9 cellular contexts compared by ENCODE assay signal in genomic region chr7:3754488-3755365, GRCh38.
DNase-seq lines count a peak whose midpoint lies in the region; ATAC-seq and TF ChIP-seq lines count a peak whose summit lies in the region.
"Had no signal": no experiment of that assay in that cellular context is flagged by ENCODE, and none has a peak within 500 bp of the region (broad histone marks: within the 10 kb centered on the region; RNA-seq: fewer than 3 reads in every experiment).

No MANE protein-coding gene starts in this region.

- intact Hi-C loops in Panc1 (cut with micrococcal nuclease; ENCODE audit: unreplicated experiment): no loop called here

- H3K36me3 Mint-ChIP-seq in progenitor cell of endocrine pancreas (ENCODE audit: insufficient read depth) (no peaks in the 10 kb centered on the region), osteocyte (ENCODE audit: unreplicated experiment) (no peaks in the 10 kb centered on the region)

- H3K27me3 ChIP-seq in HUES48 (ENCODE audit: control insufficient read depth, insufficient read depth, low read length): no peaks in the 10 kb centered on the region
- H3K27me3 ChIP-seq in Panc1 (ENCODE audit: control insufficient read depth, insufficient read depth, low read length): no peaks in the 10 kb centered on the region

- no peaks in the 10 kb centered on the region for H3K27me3 Mint-ChIP-seq in progenitor cell of endocrine pancreas
- H3K27me3 Mint-ChIP-seq in osteocyte (ENCODE audit: unreplicated experiment): no peaks in the 10 kb centered on the region

- H3K9me3 ChIP-seq in HUES48 (ENCODE audit: control insufficient read depth, insufficient read depth, low read length) (no peaks in the 10 kb centered on the region), Panc1 (ENCODE audit: control insufficient read depth, insufficient read depth, low read depth, low read length) (no peaks in the 10 kb centered on the region)

- H3K4me3 ChIP-seq in HUES48 (ENCODE audit: low read depth, low read length) (no peak overlapping the region), Panc1 (ENCODE audit: low read depth in 2 of 2, low read length in 2 of 2) (peak overlapping the region in 1 of 2 experiments; percentile 40; a peak in 2 of 4 replicates)

- peak overlapping the region; percentile 71 for H3K27ac Mint-ChIP-seq in progenitor cell of endocrine pancreas
- H3K27ac Mint-ChIP-seq in osteocyte (ENCODE audit: unreplicated experiment): no peak overlapping the region

- DNase-seq in Panc1 (ENCODE audit: low read depth, low spot score): no peak
- peak; percentile 98 for DNase-seq in foreskin melanocyte
- no peak for DNase-seq in progenitor cell of endocrine pancreas (ENCODE audit: low spot score, unreplicated experiment)
- DNase-seq in omental fat pad (ENCODE audit: low spot score): no peak
- DNase-seq in osteocyte (ENCODE audit: extremely low spot score, unreplicated experiment): no peak
- DNase-seq in KG1 (lab: John Stamatoyannopoulos, UW): no peak
- DNase-seq in NCI-H2107 treated with DMSO at 0.1 percent for 48 hours (lab: John Stamatoyannopoulos, UW; ENCODE audit: unreplicated experiment): no peak
- DNase-seq: effector CD4-positive, alpha-beta T cell had no signal

- in situ Hi-C loops in Panc1 (cut with HindIII; ENCODE audit: low pct_unique_long_range_greater_than_20kb, low sequenced_read_pairs): no loop called here

- CTCF ChIA-PET in Panc1 (lab: Charles Lee): no interaction called here

- H3K4me1 ChIP-seq in HUES48 (ENCODE audit: control insufficient read depth, insufficient read depth, low read length) (peaks cover 19% of the 10 kb centered on the region), Panc1 (ENCODE audit: control insufficient read depth, insufficient read depth, low read length) (peaks cover 47% of the 10 kb centered on the region)

- H3K9ac ChIP-seq in HUES48 (ENCODE audit: low read depth, low read length): no peak overlapping the region

- H3K4me3 Mint-ChIP-seq in progenitor cell of endocrine pancreas (ENCODE audit: low read depth): no peak overlapping the region
- H3K4me3 Mint-ChIP-seq in osteocyte (ENCODE audit: unreplicated experiment): no peak overlapping the region

- H3K4me1 Mint-ChIP-seq in progenitor cell of endocrine pancreas (ENCODE audit: low read depth) (no peaks in the 10 kb centered on the region), osteocyte (ENCODE audit: unreplicated experiment) (peaks cover 2% of the 10 kb centered on the region)

- peak; percentile 75 for ATAC-seq in Panc1
- no peak for ATAC-seq in omental fat pad (ENCODE audit: low FRiP score)

- H3K9me3 Mint-ChIP-seq in progenitor cell of endocrine pancreas (ENCODE audit: low read depth): peaks cover 6% of the 10 kb centered on the region
- peaks cover 4% of the 10 kb centered on the region for H3K9me3 Mint-ChIP-seq in osteocyte (ENCODE audit: unreplicated experiment)

- H3K36me3 ChIP-seq in HUES48 (ENCODE audit: control insufficient read depth, insufficient read depth, low read length) (no peaks in the 10 kb centered on the region), Panc1 (ENCODE audit: control insufficient read depth, insufficient read depth, low read length) (no peaks in the 10 kb centered on the region)

- BruUV-seq in Panc1 (replicated peaks; lab: Mats Ljungman, UMichigan): no TSS peak

- peak overlapping the region; percentile 63 for H3K27ac ChIP-seq in HUES48 (ENCODE audit: low read depth, low read length)
- peak overlapping the region; percentile 98 for H3K27ac ChIP-seq in Panc1 (ENCODE audit: low read length)

- no peak for TF ChIP-seq CTCF in Panc1 (IDR thresholded peaks at IDR 0.05)
- TF ChIP-seq CTCF in progenitor cell of endocrine pancreas (IDR thresholded peaks at IDR 0.05; ENCODE audit: unreplicated experiment): no peak
- no peak for TF ChIP-seq CTCF in omental fat pad (IDR thresholded peaks at IDR 0.05)
- no peak for TF ChIP-seq CTCF in osteocyte (IDR thresholded peaks at IDR 0.05)

- POLR2A ChIA-PET in Panc1 (lab: Charles Lee): no interaction called here
